18 cellular contexts compared by ENCODE assay signal in the genomic region with DNA sequence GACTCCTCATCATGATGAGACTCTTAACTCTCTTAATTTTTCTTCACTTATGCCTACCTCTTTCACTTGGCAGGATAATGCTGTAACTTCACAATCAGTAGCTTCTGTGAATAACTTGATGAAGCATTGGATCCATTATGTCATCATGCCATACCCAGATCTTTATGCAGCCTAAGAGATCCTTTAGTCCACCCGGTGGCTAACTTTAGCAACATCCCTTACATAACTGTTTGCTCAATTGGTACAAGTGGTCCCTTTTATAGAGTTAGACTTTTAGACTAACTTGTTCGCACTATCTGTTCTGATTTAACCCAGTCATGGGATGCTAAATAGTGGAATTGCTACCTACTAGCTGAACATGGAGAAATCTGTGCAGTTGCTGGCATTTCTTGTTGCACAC.
DNase-seq lines count a peak whose midpoint lies in the region; ATAC-seq and TF ChIP-seq lines count a peak whose summit lies in the region.
"Had no signal": no experiment of that assay in that cellular context is flagged by ENCODE, and none has a peak within 500 bp of the region (broad histone marks: within the 10 kb centered on the region; RNA-seq: fewer than 3 reads in every experiment).

No MANE protein-coding gene starts in this region.

- CTCF ChIA-PET in WTC11 (lab: Charles Lee): no interaction called here

- no peaks in the 10 kb centered on the region for H3K27me3 ChIP-seq in heart left ventricle
- no peaks in the 10 kb centered on the region for H3K27me3 ChIP-seq in left ventricle myocardium inferior (ENCODE audit: low read depth)
- no peaks in the 10 kb centered on the region for H3K27me3 ChIP-seq in foreskin keratinocyte
- H3K27me3 ChIP-seq: tibial artery had no signal

- H3K4me3 ChIP-seq in heart left ventricle (no peak overlapping the region), left ventricle myocardium inferior (no peak overlapping the region)
- H3K4me3 ChIP-seq: tibial artery had no signal

- no peaks in the 10 kb centered on the region; the same call in 1 of the 2 replicates for H3K27me3 Mint-ChIP-seq in WTC11 (ENCODE audit: low read depth)

- H3K36me3 ChIP-seq in heart left ventricle: no peaks in the 10 kb centered on the region
- H3K36me3 ChIP-seq in left ventricle myocardium inferior: no peaks in the 10 kb centered on the region
- H3K36me3 ChIP-seq: tibial artery had no signal

- POLR2A ChIA-PET in WTC11 (lab: Charles Lee): no interaction called here

- H3K27ac ChIP-seq in heart left ventricle: no peak overlapping the region
- H3K27ac ChIP-seq in left ventricle myocardium inferior (replicated peaks): no peak overlapping the region
- H3K27ac ChIP-seq in foreskin keratinocyte: no peak overlapping the region
- H3K27ac ChIP-seq: parathyroid adenoma, tibial artery had no signal

- H3K27ac Mint-ChIP-seq in WTC11: no peak overlapping the region
- H3K27ac Mint-ChIP-seq: B cell had no signal

- H3K4me1 ChIP-seq in heart left ventricle (peaks cover 0 to 14% (median 0%) of the 10 kb centered on the region in 12 donors), left ventricle myocardium inferior (peaks cover 5% of the 10 kb centered on the region), foreskin keratinocyte (no peaks in the 10 kb centered on the region)
- H3K4me1 ChIP-seq: tibial artery had no signal

- no peak for TF ChIP-seq POLR2A in heart left ventricle (IDR thresholded peaks at IDR 0.05)

- TF ChIP-seq CTCF in heart left ventricle (IDR thresholded peaks at IDR 0.05) (no peak), left ventricle myocardium inferior (IDR thresholded peaks at IDR 0.05; ENCODE audit: borderline replicate concordance) (no peak), WTC11 (IDR thresholded peaks at IDR 0.05) (no peak), foreskin keratinocyte (conservative IDR thresholded peaks at IDR 0.05) (peak; percentile 28)

- H3K9me3 ChIP-seq in heart left ventricle (no peaks in the 10 kb centered on the region), left ventricle myocardium inferior (replicated peaks) (no peaks in the 10 kb centered on the region)
- H3K9me3 ChIP-seq: tibial artery had no signal

- H3K4me3 Mint-ChIP-seq in WTC11: no peak overlapping the region
- H3K4me3 Mint-ChIP-seq: B cell had no signal

- peak; percentile 47 to 77 (median 57) for ATAC-seq in heart left ventricle
- peak; percentile 47; the same call in 1 of the 2 replicates for ATAC-seq in WTC11
- no peak for ATAC-seq in foreskin keratinocyte
- no peak for ATAC-seq in HG03039 (IDR thresholded peaks at IDR 0.05; ENCODE audit: unreplicated experiment)
- ATAC-seq: esophagus mucosa had no signal

- WGBS in heart left ventricle, 4 donors: 41 to 56% (median 47%) methylated on average over 2 of the region's 2 CpGs

- no peaks in the 10 kb centered on the region for H3K36me3 Mint-ChIP-seq in WTC11

- DNase-seq in heart left ventricle (no peak), left ventricle myocardium inferior (no peak), WTC11 (ENCODE audit: low spot score) (no peak), foreskin keratinocyte (peak in 1 of 2 donors; percentile 11), NCI-H748 (lab: John Stamatoyannopoulos, UW; ENCODE audit: unreplicated experiment) (no peak), NCI-H226 (no peak), HuH-7.5 (ENCODE audit: low spot score) (no peak)
- DNase-seq: activated gamma-delta T cell treated with Interleukin-2 at 50 U/mL for 16 hours, cerebellar nuclear complex, midbrain, NCI-H1436 treated with DMSO at 0.1 percent for 48 hours, NCI-H774, SHP77 treated with DMSO at 0.1 percent for 48 hours, tibial artery had no signal

- H3K9me3 Mint-ChIP-seq in WTC11: no peaks in the 10 kb centered on the region

- intact Hi-C loops in heart left ventricle (cut with DNase I) (no loop called here), left ventricle myocardium inferior (cut with micrococcal nuclease) (no loop called here)

- peaks cover 26% of the 10 kb centered on the region for H3K4me1 Mint-ChIP-seq in WTC11
- H3K4me1 Mint-ChIP-seq: B cell had no signal

TF ChIP-seq in WTC11, 78 proteins besides CTCF, POLR2A, EP300 and RAD21:
- TF ChIP-seq ZNF263 (CRISPR knock-in tag; IDR thresholded peaks at IDR 0.05; ENCODE audit: low read depth) (no peak), USF2 (CRISPR knock-in tag; IDR thresholded peaks at IDR 0.05) (no peak)

Comparison
In these comparisons a context has a peak if more than half of its experiments do, and no peak if none do; other contexts are left out.
1. ATAC-seq: peak in heart left ventricle (4 of 4) and WTC11 (single experiment); none in foreskin keratinocyte (single experiment) and HG03039 (single experiment).